21 cellular contexts compared by ENCODE assay signal in genomic region chr6:31208506-31208905, GRCh38. TPM values are rescaled to one million over a fixed set of nuclear protein-coding genes. Genes with fewer than 3 reads are reported as not detected.
A peak's percentile ranks its signal among the peaks of the same experiment; 100 is the strongest.
DNase-seq lines count a peak whose midpoint lies in the region; ATAC-seq and TF ChIP-seq lines count a peak whose summit lies in the region.
"Had no signal": no experiment of that assay in that cellular context is flagged by ENCODE, and none has a peak within 500 bp of the region (broad histone marks: within the 10 kb centered on the region; RNA-seq: fewer than 3 reads in every experiment).

No MANE protein-coding gene starts in this region.

- CTCF ChIA-PET in MCF 10A (lab: Yijun Ruan, JAX) = interaction anchor here (0.7 to 1.0 kb wide), 3 partner anchors 11 to 335 kb away, joined by 3 to 4 read pairs (median 3); no protein-coding TSS in a partner anchor

- H2BK5ac ChIP-seq in neuronal stem cell (ENCODE audit: low read length) = no peak overlapping the region

- no peak overlapping the region for H2BK15ac ChIP-seq in neuronal stem cell (ENCODE audit: low read length)

- H3K36me3 ChIP-seq in breast epithelium = no peaks in the 10 kb centered on the region
- H3K36me3 ChIP-seq in body of pancreas (replicated peaks in 1 of 2; ENCODE audit: insufficient read depth in 1 of 2, low read depth in 2 of 2) = no peaks in the 10 kb centered on the region
- H3K36me3 ChIP-seq in neuronal stem cell (replicated peaks in 1 of 2; ENCODE audit: control insufficient read depth in 2 of 2, insufficient read depth in 2 of 2, low read length in 2 of 2) = no peaks in the 10 kb centered on the region
- no peaks in the 10 kb centered on the region for H3K36me3 ChIP-seq in aorta (ENCODE audit: control insufficient read depth in 1 of 2, insufficient read depth in 2 of 2, low read length in 1 of 2)
- no peaks in the 10 kb centered on the region for H3K36me3 ChIP-seq in BE2C

- TF ChIP-seq POLR2A in breast epithelium (IDR thresholded peaks at IDR 0.05) (no peak), body of pancreas (IDR thresholded peaks at IDR 0.05) (no peak)

- no peak overlapping the region for H2BK120ac ChIP-seq in neuronal stem cell (ENCODE audit: low read depth, low read length)

- no peak overlapping the region for H3K18ac ChIP-seq in neuronal stem cell (ENCODE audit: low read length)

- no peak for ATAC-seq in body of pancreas
- ATAC-seq in aorta (ENCODE audit: low FRiP score) = no peak

- intact Hi-C loops in breast epithelium (cut with DNase I; ENCODE audit: low total_unique reads) = no loop called here
- intact Hi-C loops in MCF 10A (cut with micrococcal nuclease) = no loop called here
- intact Hi-C loops in body of pancreas (cut with DNase I) = no loop called here
- intact Hi-C loops in aorta (cut with DNase I) = no loop called here

- no TSS peak for BruUV-seq in MCF 10A (replicated peaks; lab: Mats Ljungman, UMichigan)

- no peak overlapping the region for H3K4me3 Mint-ChIP-seq in MCF 10A (ENCODE audit: unreplicated experiment)

- TF ChIP-seq CTCF in breast epithelium (IDR thresholded peaks at IDR 0.05) (no peak), MCF 10A (IDR thresholded peaks at IDR 0.05; ENCODE audit: unreplicated experiment) (no peak), body of pancreas (IDR thresholded peaks at IDR 0.05) (no peak), BE2C (IDR thresholded peaks at IDR 0.05; ENCODE audit: low read depth, low read length) (no peak)

- H4K91ac ChIP-seq in neuronal stem cell (ENCODE audit: low read depth, low read length, poor library complexity) = no peak overlapping the region

- H3K27ac ChIP-seq in breast epithelium = peak overlapping the region; percentile 36 to 50
- H3K27ac ChIP-seq in body of pancreas = peak overlapping the region in 3 of 4 donors; percentile 69 to 81 (median 79)
- no peak overlapping the region for H3K27ac ChIP-seq in neuronal stem cell (replicated peaks; ENCODE audit: low read length)
- peak overlapping the region; percentile 57 to 67 for H3K27ac ChIP-seq in aorta (ENCODE audit: low read depth in 1 of 2, low read length in 2 of 2)

- H3K9me3 ChIP-seq in breast epithelium (no peaks in the 10 kb centered on the region), body of pancreas (no peaks in the 10 kb centered on the region), neuronal stem cell (replicated peaks in 1 of 2; ENCODE audit: control insufficient read depth in 2 of 2, insufficient read depth in 1 of 2, low read depth in 1 of 2, low read length in 2 of 2) (no peaks in the 10 kb centered on the region), aorta (ENCODE audit: control insufficient read depth, low read length) (no peaks in the 10 kb centered on the region), BE2C (no peaks in the 10 kb centered on the region)

- H3K23ac ChIP-seq in neuronal stem cell (ENCODE audit: low read depth, low read length, poor library complexity) = no peak overlapping the region

- H3K79me1 ChIP-seq in neuronal stem cell (ENCODE audit: low read depth, low read length) = no peaks in the 10 kb centered on the region

- H3K9ac ChIP-seq in neuronal stem cell (ENCODE audit: low read depth, low read length, poor library complexity) = no peak overlapping the region

- H3K4me2 ChIP-seq in neuronal stem cell (ENCODE audit: insufficient read depth, low read length, poor library complexity, severe bottlenecking) = no peak overlapping the region

- H3K27me3 ChIP-seq in breast epithelium (no peaks in the 10 kb centered on the region), body of pancreas (no peaks in the 10 kb centered on the region), neuronal stem cell (ENCODE audit: control insufficient read depth in 3 of 3, insufficient read depth in 3 of 3, low read depth in 1 of 3, low read length in 3 of 3) (no peaks in the 10 kb centered on the region), aorta (ENCODE audit: control insufficient read depth in 1 of 2, insufficient read depth in 2 of 2, low read length in 1 of 2) (no peaks in the 10 kb centered on the region), BE2C (peaks cover 10% of the 10 kb centered on the region)

- H3K36me3 Mint-ChIP-seq in MCF 10A (ENCODE audit: insufficient read depth, unreplicated experiment) = peaks cover 6% of the 10 kb centered on the region

- H3K9me3 Mint-ChIP-seq in MCF 10A (ENCODE audit: unreplicated experiment) = no peaks in the 10 kb centered on the region
- H3K9me3 Mint-ChIP-seq: CD4-positive, CD25-positive, alpha-beta regulatory T cell had no signal

- H2AFZ ChIP-seq in neuronal stem cell (ENCODE audit: low read length) = peak overlapping the region; percentile 77

- no peak overlapping the region for H3K14ac ChIP-seq in neuronal stem cell (ENCODE audit: low read length)

- POLR2A ChIA-PET in MCF 10A (lab: Yijun Ruan, JAX) = no interaction called here

- no peak overlapping the region for H2AK5ac ChIP-seq in neuronal stem cell (ENCODE audit: low read depth, low read length)

- H3K4me1 Mint-ChIP-seq in MCF 10A (ENCODE audit: insufficient read depth, unreplicated experiment) = peaks cover 14% of the 10 kb centered on the region

- H4K8ac ChIP-seq in neuronal stem cell (ENCODE audit: low read depth, low read length) = no peak overlapping the region

- no peak overlapping the region for H3K4ac ChIP-seq in neuronal stem cell (ENCODE audit: low read length)

- H3K4me1 ChIP-seq in breast epithelium = peaks cover 0 to 9% of the 10 kb centered on the region in 2 donors
- H3K4me1 ChIP-seq in body of pancreas = peaks cover 48% of the 10 kb centered on the region
- H3K4me1 ChIP-seq in neuronal stem cell (ENCODE audit: control insufficient read depth in 2 of 2, insufficient read depth in 1 of 2, low read depth in 1 of 2, low read length in 2 of 2) = peaks cover 1 to 22% of the 10 kb centered on the region in 2 donors
- H3K4me1 ChIP-seq in aorta (ENCODE audit: control insufficient read depth in 1 of 2, insufficient read depth in 2 of 2, low read length in 2 of 2) = peaks cover 5 to 8% of the 10 kb centered on the region in 2 donors
- no peaks in the 10 kb centered on the region for H3K4me1 ChIP-seq in BE2C

- DNase-seq in breast epithelium (ENCODE audit: low spot score in 2 of 2) = no peak
- no peak for DNase-seq in MCF 10A (ENCODE audit: unreplicated experiment)
- no peak for DNase-seq in body of pancreas
- no peak for DNase-seq in neuronal stem cell (ENCODE audit: low spot score)
- DNase-seq in aorta = no peak
- DNase-seq in BE2C = no peak
- DNase-seq in glomerular visceral epithelial cell (ENCODE audit: extremely low spot score) = no peak
- DNase-seq in NCI-H345 treated with DMSO at 0.1 percent for 48 hours (lab: John Stamatoyannopoulos, UW; ENCODE audit: unreplicated experiment) = no peak
- DNase-seq: 8988T; CD4-positive, CD25-positive, alpha-beta regulatory T cell; DMS53; EL; KBM-7; NCI-H1105 treated with DMSO at 0.1 percent for 48 hours; NCI-H1694; NCI-H2081 treated with DMSO at 0.1 percent for 48 hours; NCI-H510A; NCI-H748 treated with DMSO at 0.1 percent for 48 hours; OCI-M1; SHP77 treated with DMSO at 0.1 percent for 48 hours had no signal

- no peak overlapping the region for H2BK12ac ChIP-seq in neuronal stem cell (ENCODE audit: low read length)

- 5 to 25% methylated on average over 2 of the region's 2 CpGs for WGBS in body of pancreas, 2 donors
- WGBS in neuronal stem cell (ENCODE audit: extremely low coverage in 2 of 2, insufficient read length in 2 of 2, insufficient replicate concordance in 1 of 2), 2 donors = no CpG with 5 or more reads among the region's 2 CpGs
- WGBS in aorta, 2 donors = 26% methylated on average over 2 of the region's 2 CpGs

- H3K4me3 ChIP-seq in breast epithelium (no peak overlapping the region), body of pancreas (no peak overlapping the region), neuronal stem cell (ENCODE audit: low read length in 2 of 2) (no peak overlapping the region), aorta (ENCODE audit: low read length in 2 of 2) (no peak overlapping the region), BE2C (ENCODE audit: low read depth, low read length) (no peak overlapping the region)

- no peaks in the 10 kb centered on the region for H3K27me3 Mint-ChIP-seq in MCF 10A (ENCODE audit: insufficient read depth, unreplicated experiment)
- H3K27me3 Mint-ChIP-seq: CD4-positive, CD25-positive, alpha-beta regulatory T cell had no signal

- no peak overlapping the region for H3K27ac Mint-ChIP-seq in MCF 10A (ENCODE audit: low read depth, unreplicated experiment)

RNA-seq across cellular contexts. Expression of gene POU5F1, which starts 38.0 kb away (rescaled TPM):
- total RNA-seq in breast epithelium = 1 to 10 TPM in 1 of 3 donors, under 1 TPM in 2; 0.64 to 4.5 (median 0.98) TPM
- 1.5 and 2.0 TPM in 2 replicates for total RNA-seq in MCF 10A (2022)
- 10 to 100 TPM in 1 of 2 donors, 1 to 10 TPM in 1; 4.9 to 37.6 TPM for total RNA-seq in body of pancreas
- 0.74 TPM for polyA plus RNA-seq in neuronal stem cell (2013, experiment 1 of 2)
- polyA plus RNA-seq in neuronal stem cell (2013, experiment 2 of 2) = 0.58 TPM
- 1 to 10 TPM in 1 of 2 donors, under 1 TPM in 1; 0.45 to 2.2 TPM for total RNA-seq in aorta
- 1 to 10 TPM in 1 of 2 donors, not detected in 1; 2.6 TPM for polyA plus RNA-seq in aorta
- 0.63 TPM for polyA plus RNA-seq in BE2C (2012; ENCODE audit: insufficient read depth, insufficient read length, low read depth)
- total RNA-seq: CD4-positive, CD25-positive, alpha-beta regulatory T cell had no signal
- polyA plus RNA-seq: AG04450 had no signal

RNA-seq across cellular contexts. Expression of gene TCF19, which starts 50.1 kb away (rescaled TPM):
- total RNA-seq in breast epithelium = 1 to 10 TPM; 2.3 to 8.5 (median 6.1) TPM
- total RNA-seq in MCF 10A (2022) = 3.6 and 6.5 TPM in 2 replicates
- 1 to 10 TPM; 1.8 to 2.0 TPM for total RNA-seq in body of pancreas
- 6.3 TPM for polyA plus RNA-seq in neuronal stem cell (2013, experiment 1 of 2)
- polyA plus RNA-seq in neuronal stem cell (2013, experiment 2 of 2) = 6.0 TPM
- total RNA-seq in aorta = 1 to 10 TPM; 3.1 to 8.3 TPM
- polyA plus RNA-seq in aorta = 1 to 10 TPM; 3.4 to 4.2 TPM
- polyA plus RNA-seq in BE2C (2012; ENCODE audit: insufficient read depth, insufficient read length, low read depth) = 5.4 TPM

RNA-seq across cellular contexts. Expression of gene CCHCR1, which starts 50.9 kb away (rescaled TPM):
- total RNA-seq in breast epithelium (10 to 100 TPM; 10.9 to 17.1 (median 17.0) TPM), MCF 10A (2022) (18.4 and 21.4 TPM in 2 replicates), body of pancreas (10 to 100 TPM; 15.6 to 28.7 TPM), aorta (10 to 100 TPM; 13.7 to 23.2 TPM)
- polyA plus RNA-seq in neuronal stem cell (2013, experiment 1 of 2) = 23.5 TPM
- polyA plus RNA-seq in neuronal stem cell (2013, experiment 2 of 2) = 21.1 TPM
- polyA plus RNA-seq in aorta = 10 to 100 TPM in 1 of 2 donors, 1 to 10 TPM in 1; 7.0 to 21.3 TPM
- 14.9 TPM for polyA plus RNA-seq in BE2C (2012; ENCODE audit: insufficient read depth, insufficient read length, low read depth)
